Comparison of ENCODE assay signal across 7 cellular contexts in the genomic region with DNA sequence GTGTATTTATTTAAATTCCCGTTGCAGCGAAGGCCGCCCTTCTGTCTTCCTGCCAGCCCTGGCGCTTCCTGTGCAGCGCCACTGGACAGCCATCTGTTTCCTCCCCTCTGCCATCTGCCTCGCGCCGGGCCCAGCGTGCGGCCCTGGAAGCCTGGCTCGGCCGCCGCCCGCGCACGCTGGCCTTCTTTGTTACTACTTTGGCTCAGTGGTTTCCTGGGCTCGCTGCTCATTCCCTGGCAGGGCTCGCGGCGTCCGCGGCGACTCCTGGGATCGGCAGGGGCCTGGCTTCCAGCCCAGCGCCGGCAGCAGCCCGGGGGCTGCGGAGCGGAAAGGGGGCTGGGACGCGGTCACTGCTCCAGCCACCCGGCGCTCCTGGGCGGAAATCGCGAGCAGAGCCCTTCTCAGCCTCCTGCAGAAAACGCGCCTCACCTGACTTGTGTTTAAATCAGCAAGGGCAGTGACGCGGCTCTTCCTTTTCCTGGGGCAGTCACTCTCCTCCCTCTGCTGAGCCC. TPM values are rescaled to one million over a fixed set of nuclear protein-coding genes. Genes with fewer than 3 reads are reported as not detected.
DNase-seq lines count a peak whose midpoint lies in the region; ATAC-seq and TF ChIP-seq lines count a peak whose summit lies in the region.

No MANE protein-coding gene starts in this region.

- peaks cover 0 to 8% (median 3%) of the 10 kb centered on the region in 4 donors for H3K4me1 ChIP-seq in right lobe of liver

- intact Hi-C loops in right lobe of liver (cut with DNase I) = no loop called here

- H3K27me3 ChIP-seq in right lobe of liver = no peaks in the 10 kb centered on the region

- 3% methylated on average over 6 of the region's 40 CpGs for WGBS in right lobe of liver (ENCODE audit: insufficient coverage, low coverage, low lambda C conversion rate, missing lambda C conversion rate)

- no peaks in the 10 kb centered on the region for H3K36me3 ChIP-seq in right lobe of liver

- peak overlapping the region; percentile 41 to 65 (median 60) for H3K4me3 ChIP-seq in right lobe of liver

- TF ChIP-seq POLR2A in right lobe of liver (IDR thresholded peaks at IDR 0.05) = peak; percentile 53

- TF ChIP-seq CTCF in right lobe of liver (IDR thresholded peaks at IDR 0.05) = no peak

- peak; percentile 56 for ATAC-seq in GM18517 (IDR thresholded peaks at IDR 0.05; ENCODE audit: unreplicated experiment)
- peak; percentile 56 for ATAC-seq in HG02981 (IDR thresholded peaks at IDR 0.05; ENCODE audit: unreplicated experiment)
- peak; percentile 86 to 91 (median 88) for ATAC-seq in right lobe of liver

- H3K27ac ChIP-seq in right lobe of liver = peak overlapping the region; percentile 68 to 85 (median 80)

- no peaks in the 10 kb centered on the region for H3K9me3 ChIP-seq in right lobe of liver

- DNase-seq in NCI-H526 treated with DMSO at 0.1 percent for 48 hours (lab: John Stamatoyannopoulos, UW) = peak; percentile 49
- DNase-seq in activated CD4-positive, alpha-beta T cell treated with anti-CD3 and anti-CD28 coated beads, Interleukin-2, amount 50 U/mL, for 4 hours = peak; percentile 40 to 51
- peak; percentile 82 for DNase-seq in ecto neural progenitor cell (ENCODE audit: low spot score)
- DNase-seq in right lobe of liver = peak; percentile 78 to 81 (median 80)
- peak; percentile 41 for DNase-seq in stimulated activated CD4-positive, alpha-beta T cell treated with anti-CD3 and anti-CD28 coated beads, Interleukin-2, amount 100 ng/mL, for 4 hours (ENCODE audit: low read depth)

RNA-seq across cellular contexts. Expression of gene CMTM7, which starts 9.9 kb away (rescaled TPM):
- total RNA-seq in right lobe of liver = 1 to 10 TPM; 2.7 to 9.8 (median 5.0) TPM

Comparison
In these comparisons a context has a peak if more than half of its experiments do, and no peak if none do; other contexts are left out.
1. Peak in every context shown above with its lines: DNase-seq, ATAC-seq, H3K4me3 ChIP-seq and H3K27ac ChIP-seq.